27 cellular contexts compared by ENCODE assay signal in the genomic region with DNA sequence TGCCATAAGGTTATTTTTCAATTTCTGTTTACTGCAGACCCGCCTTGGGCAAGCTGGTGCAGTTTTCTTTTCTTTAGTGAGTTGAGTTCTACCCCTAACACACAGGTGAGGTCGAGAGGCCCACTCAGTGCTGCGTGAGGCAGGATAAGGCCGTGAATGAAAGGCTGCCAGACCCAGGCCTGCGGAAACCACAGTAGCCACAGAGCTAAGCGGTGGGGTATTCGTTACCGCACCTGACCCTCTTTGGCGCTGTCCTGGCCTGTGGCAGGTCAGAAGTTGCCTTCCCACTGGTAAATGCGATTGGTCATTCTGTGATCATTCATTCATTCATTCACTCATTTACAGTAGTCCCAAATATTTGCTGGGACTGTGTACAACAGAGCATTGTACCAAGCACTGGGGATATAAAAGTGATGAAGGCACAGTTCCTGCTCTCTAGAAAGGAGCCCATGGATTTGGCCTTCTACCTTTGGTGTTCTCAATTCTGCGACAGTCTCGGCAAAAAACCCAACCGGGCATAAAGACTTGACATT.
"Had no signal": no experiment of that assay in that cellular context is flagged by ENCODE, and none has a peak within 500 bp of the region (broad histone marks: within the 10 kb centered on the region; RNA-seq: fewer than 3 reads in every experiment).

No MANE protein-coding gene starts in this region.

- H3K27me3 ChIP-seq: breast epithelium, SJCRH30 had no signal

- H3K27me3 Mint-ChIP-seq: activated naive CD4-positive, alpha-beta T cell treated with anti-CD3 and anti-CD28 coated beads, Interleukin-2, amount 50 U/mL, for 24 hours had no signal

- DNase-seq: activated CD4-positive, alpha-beta T cell treated with anti-CD3 and anti-CD28 coated beads for 48 hours; activated CD4-positive, alpha-beta T cell treated with anti-CD3 and anti-CD28 coated beads, Interleukin-2, amount 50 U/mL, for 4 hours; activated CD4-positive, CD25-positive, alpha-beta regulatory T cell treated with anti-CD3 and anti-CD28 coated beads, Interleukin-2, amount 50 U/mL, for 72 hours; activated CD8-positive, alpha-beta memory T cell treated with anti-CD3 and anti-CD28 coated beads, Interleukin-2, amount 50 U/mL, for 48 hours; activated CD8-positive, alpha-beta T cell treated with anti-CD3 and anti-CD28 coated beads, Interleukin-2, amount 10 ng/mL, durations not matched to agents 7 days and 5 days; activated effector memory CD4-positive, alpha-beta T cell treated with Interleukin-2 at 50 U/mL for 16 hours; activated naive CD4-positive, alpha-beta T cell; activated T-cell treated with anti-CD3 and anti-CD28 coated beads, Interleukin-2, amount 50 U/mL, for 1 hour; aorta; caudate nucleus; NCI-H1092; NCI-H1417; NCI-H1930; NCI-H2227 treated with DMSO at 0.1 percent for 48 hours; NCI-H446 treated with DMSO at 0.1 percent for 48 hours; NCI-H82; NK-92 treated with Interleukin-12 subunit alpha and Interleukin-12 subunit beta, amount 100 ng/mL, for 24 hours; OCI-M1; Right ventricle myocardium superior; RPMI8226; SJCRH30; SK-N-SH; T-helper 1 cell; WERI-Rb-1 had no signal

- H3K4me2 ChIP-seq: SK-N-SH had no signal

- H3K27ac Mint-ChIP-seq: activated CD8-positive, alpha-beta T cell treated with anti-CD3 and anti-CD28 coated beads, Interleukin-2, amount 10 ng/mL, durations not matched to agents 7 days and 5 days; activated naive CD4-positive, alpha-beta T cell treated with anti-CD3 and anti-CD28 coated beads, Interleukin-2, amount 50 U/mL, for 24 hours had no signal

- H3K9me3 Mint-ChIP-seq: activated naive CD4-positive, alpha-beta T cell treated with anti-CD3 and anti-CD28 coated beads, Interleukin-2, amount 50 U/mL, for 24 hours had no signal

- ATAC-seq: activated CD8-positive, alpha-beta T cell treated with anti-CD3 and anti-CD28 coated beads, Interleukin-2, amount 10 ng/mL, durations not matched to agents 7 days and 5 days; Panc1 had no signal

- H3K9ac ChIP-seq: SK-N-SH had no signal

- H3K27ac ChIP-seq: breast epithelium, SJCRH30, WERI-Rb-1 had no signal

- H3K4me3 Mint-ChIP-seq: activated CD8-positive, alpha-beta T cell treated with anti-CD3 and anti-CD28 coated beads, Interleukin-2, amount 10 ng/mL, durations not matched to agents 7 days and 5 days; activated naive CD4-positive, alpha-beta T cell treated with anti-CD3 and anti-CD28 coated beads, Interleukin-2, amount 50 U/mL, for 24 hours had no signal

- H3K4me1 ChIP-seq: breast epithelium, SJCRH30 had no signal

- H3K9me3 ChIP-seq: breast epithelium, SJCRH30, SK-N-SH had no signal

- H3K36me3 ChIP-seq: breast epithelium, SJCRH30, WERI-Rb-1 had no signal

- H3K4me3 ChIP-seq: breast epithelium, SJCRH30 had no signal
